8 cellular contexts compared by ENCODE assay signal in genomic region chr4:151014521-151015457, GRCh38.
DNase-seq lines count a peak whose midpoint lies in the region; ATAC-seq and TF ChIP-seq lines count a peak whose summit lies in the region.

TSS of gene LRBA (minus strand) at chr4:151015284. CDS start at chr4:151014642, 642 bp downstream.

- no peak for TF ChIP-seq CTCF in AG10803 (conservative IDR thresholded peaks at IDR 0.05; ENCODE audit: low read length)

- peak; percentile 78 for ATAC-seq in HG03432 (IDR thresholded peaks at IDR 0.05; ENCODE audit: unreplicated experiment)

- H3K27ac ChIP-seq in cingulate gyrus (ENCODE audit: low read depth, low read length) (peak within 1 kb of the TSS; percentile 90), layer of hippocampus (ENCODE audit: low read depth, low read length) (peak within 1 kb of the TSS; percentile 95)

- H3K4me3 ChIP-seq in AG10803 (ENCODE audit: low read length): peak within 1 kb of the TSS; percentile 97

- H3K27me3 ChIP-seq in layer of hippocampus (ENCODE audit: control insufficient read depth, insufficient read depth, low read length): no peaks in the 10 kb centered on the region

- DNase-seq in AG10803 (ENCODE audit: low read depth) (peak; percentile 6), GM19238 (ENCODE audit: insufficient read length, low spot score) (peak; percentile 67), NCI-H510A treated with DMSO at 0.1 percent for 48 hours (lab: John Stamatoyannopoulos, UW) (peak; percentile 77)
- peak; percentile 83 for DNase-seq in activated CD4-positive, alpha-beta T cell treated with anti-CD3 and anti-CD28 coated beads for 4 hours
- DNase-seq in stimulated activated CD4-positive, alpha-beta T cell treated with anti-CD3 and anti-CD28 coated beads, Interleukin-1b, Interleukin-23, amount 100 ng/mL, for 4 hours (ENCODE audit: low read depth in 2 of 2): peak; percentile 72 to 73

Comparison
In these comparisons a context has a peak if more than half of its experiments do, and no peak if none do; other contexts are left out.
1. Peak in every context shown above with its lines: DNase-seq, ATAC-seq, H3K4me3 ChIP-seq and H3K27ac ChIP-seq.
2. DNase-seq: peak in every context shown above with its lines; median percentile 83 in activated CD4-positive, alpha-beta T cell treated with anti-CD3 and anti-CD28 coated beads for 4 hours; 77 in NCI-H510A treated with DMSO at 0.1 percent for 48 hours; 72 in stimulated activated CD4-positive, alpha-beta T cell treated with anti-CD3 and anti-CD28 coated beads, Interleukin-1b, Interleukin-23, amount 100 ng/mL, for 4 hours; 67 in GM19238; 6 in AG10803.